In genomic region chr6:63804381-63804956, GRCh38 we compare ENCODE assay signal across 12 cellular contexts.
DNase-seq lines count a peak whose midpoint lies in the region; ATAC-seq and TF ChIP-seq lines count a peak whose summit lies in the region.
"Had no signal": no experiment of that assay in that cellular context is flagged by ENCODE, and none has a peak within 500 bp of the region (broad histone marks: within the 10 kb centered on the region; RNA-seq: fewer than 3 reads in every experiment).

No MANE protein-coding gene starts in this region.

- CTCF ChIA-PET in AG04449 (lab: Yijun Ruan, JAX): interaction anchor here (1.3 to 11.5 kb wide), 11 partner anchors 9 to 498 kb away, joined by 4 to 164 read pairs (median 19); no protein-coding TSS in a partner anchor

- no peak for TF ChIP-seq CTCF in AG04449 (IDR thresholded peaks at IDR 0.05; ENCODE audit: insufficient read depth, low read length, missing control alignments)

- POLR2A ChIA-PET in AG04449 (lab: Yijun Ruan, JAX): no interaction called here

- DNase-seq in AG04449 (ENCODE audit: low read depth, low spot score) (peak; percentile 84), HS-5 (ENCODE audit: low read depth) (peak; percentile 92), UCSD-AML1 (lab: John Stamatoyannopoulos, UW; ENCODE audit: unreplicated experiment) (peak; percentile 6), iris pigment epithelial cell (ENCODE audit: low read depth) (peak; percentile 96), NCI-H2227 (lab: John Stamatoyannopoulos, UW; ENCODE audit: unreplicated experiment) (no peak), cerebellum (ENCODE audit: low spot score) (no peak)
- DNase-seq: NCI-H2081, nucleus accumbens, uterus had no signal

- H3K4me3 ChIP-seq in AG04449 (ENCODE audit: low read depth, low read length): no peak overlapping the region
- H3K4me3 ChIP-seq: cardiac muscle cell, uterus had no signal

- ATAC-seq in HG03520 (IDR thresholded peaks at IDR 0.05; ENCODE audit: unreplicated experiment): no peak
- ATAC-seq in GM19452 (IDR thresholded peaks at IDR 0.05; ENCODE audit: unreplicated experiment): no peak

Comparison
In these comparisons a context has a peak if more than half of its experiments do, and no peak if none do; other contexts are left out.
1. DNase-seq: peak in AG04449 (single experiment), HS-5 (single experiment), UCSD-AML1 (single experiment) and iris pigment epithelial cell (single experiment); none in NCI-H2227 (single experiment) and cerebellum (single experiment).